ENCODE assay signal across 7 cellular contexts in the genomic region with DNA sequence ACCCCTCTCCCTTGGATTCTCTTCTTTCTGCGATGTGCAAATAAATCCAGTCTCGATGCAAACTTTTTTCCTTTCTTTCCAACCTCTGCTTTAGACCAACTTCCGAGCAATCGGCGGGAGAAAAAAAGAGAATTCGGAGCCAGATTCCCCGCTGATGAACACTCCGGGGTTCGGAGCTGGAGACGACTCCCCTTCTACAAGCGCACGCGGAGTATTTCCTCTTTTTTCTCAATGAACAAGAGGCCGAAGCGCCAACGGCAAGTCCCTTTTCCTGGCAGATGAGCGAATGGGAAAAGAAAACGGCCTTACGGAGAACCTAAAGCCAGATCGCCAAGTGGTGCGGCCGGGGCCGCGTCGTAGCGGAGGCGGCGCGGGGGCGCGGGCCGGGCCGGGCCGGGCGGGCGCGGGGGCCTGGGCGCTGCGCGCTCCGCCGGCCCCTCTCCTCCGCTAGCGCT. TPM values are rescaled to one million over a fixed set of nuclear protein-coding genes. Genes with fewer than 3 reads are reported as not detected.
DNase-seq lines count a peak whose midpoint lies in the region; ATAC-seq lines count a peak whose summit lies in the region.

No MANE protein-coding gene starts in this region.

- DNase-seq in M059J (ENCODE audit: low read depth) (peak; percentile 65), amniotic epithelial cell (ENCODE audit: low read depth) (peak; percentile 74), substantia nigra (lab: John Stamatoyannopoulos, UW) (peak in 16 of 49 donors; percentile 26 to 81 (median 55))
- no peak for DNase-seq in effector CD8-positive, alpha-beta T cell (lab: John Stamatoyannopoulos, UW)

- H3K27ac ChIP-seq in layer of hippocampus (ENCODE audit: low read depth, low read length) (peak overlapping the region; percentile 89), substantia nigra (ENCODE audit: low read depth, low read length, poor library complexity, severe bottlenecking) (peak overlapping the region; percentile 94)

- no peaks in the 10 kb centered on the region for H3K27me3 ChIP-seq in layer of hippocampus (ENCODE audit: control insufficient read depth, insufficient read depth, low read length)

- peak; percentile 28 for ATAC-seq in GM21529 (IDR thresholded peaks at IDR 0.05; ENCODE audit: unreplicated experiment)

- H3K4me3 ChIP-seq in GM08714 (ENCODE audit: low read length), result peak overlapping the region; percentile 68

RNA-seq across cellular contexts. Expression of a gene that starts 0.3 kb away (rescaled TPM):
- total RNA-seq in M059J (2014; rRNA removed; shearing (Covaris generic)), result 5.0 and 8.2 TPM in 2 replicates
